In the genomic region with DNA sequence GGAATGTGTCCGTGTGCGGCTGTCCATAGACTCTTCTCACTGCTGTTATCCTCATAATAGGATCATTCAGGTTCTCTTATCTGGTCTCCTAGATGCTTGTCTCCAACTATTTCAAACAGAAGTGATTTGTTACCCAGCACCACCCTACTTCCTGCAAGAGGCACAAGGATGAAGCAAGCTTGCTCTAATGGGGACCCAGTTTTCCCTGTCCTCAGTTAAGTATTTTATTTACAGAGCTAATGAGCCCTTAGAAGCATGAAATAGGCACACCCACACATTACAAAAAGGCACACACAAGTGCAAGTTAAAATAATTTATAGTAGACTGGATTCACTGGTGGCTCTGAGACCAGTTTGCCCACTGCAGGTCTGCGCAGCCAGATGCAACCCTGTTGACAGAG, we compare ENCODE assay signal across 15 cellular contexts.
DNase-seq lines count a peak whose midpoint lies in the region; ATAC-seq and TF ChIP-seq lines count a peak whose summit lies in the region.
"Had no signal": no experiment of that assay in that cellular context is flagged by ENCODE, and none has a peak within 500 bp of the region (broad histone marks: within the 10 kb centered on the region; RNA-seq: fewer than 3 reads in every experiment).

No MANE protein-coding gene starts in this region.

- H3K27me3 Mint-ChIP-seq in mesothelial cell of epicardium (ENCODE audit: low read depth): peaks cover 17% of the 10 kb centered on the region
- H3K27me3 Mint-ChIP-seq: B cell had no signal

- no peaks in the 10 kb centered on the region for H3K9me3 Mint-ChIP-seq in mesothelial cell of epicardium
- H3K9me3 Mint-ChIP-seq: CD4-positive, alpha-beta T cell; T-helper 2 cell treated with Interferon-gamma antibody and Interleukin-4, amounts not matched to agents 5 μg/mL and 100 μg/mL, for 36 hours had no signal

- H3K4me3 Mint-ChIP-seq in mesothelial cell of epicardium: no peak overlapping the region
- H3K4me3 Mint-ChIP-seq: B cell; CD4-positive, alpha-beta T cell; T-helper 2 cell treated with Interferon-gamma antibody and Interleukin-4, amounts not matched to agents 5 μg/mL and 100 μg/mL, for 36 hours had no signal

- no peak for ATAC-seq in GM21528 (IDR thresholded peaks at IDR 0.05; ENCODE audit: low FRiP score, unreplicated experiment)

- no peak for TF ChIP-seq CTCF in mesothelial cell of epicardium (IDR thresholded peaks at IDR 0.05; ENCODE audit: unreplicated experiment)

- DNase-seq in DMS153 (lab: John Stamatoyannopoulos, UW) (peak; percentile 93), NCI-H1417 (lab: John Stamatoyannopoulos, UW) (peak; percentile 57 to 79 (median 70)), NCI-H748 (lab: John Stamatoyannopoulos, UW; ENCODE audit: unreplicated experiment) (peak; percentile 85), left kidney (ENCODE audit: low read depth, low spot score) (peak; percentile 55), SW 1271 (lab: John Stamatoyannopoulos, UW) (no peak), mesothelial cell of epicardium (ENCODE audit: low spot score in 2 of 2, unreplicated experiment in 2 of 2) (no peak)
- DNase-seq: CD4-positive, alpha-beta T cell; GF-D8; MV-4-11; NCI-H524; Peyer's patch; Right ventricle myocardium superior had no signal

- no peak overlapping the region for H3K27ac Mint-ChIP-seq in mesothelial cell of epicardium
- H3K27ac Mint-ChIP-seq: B cell; CD4-positive, alpha-beta T cell; T-helper 2 cell treated with Interferon-gamma antibody and Interleukin-4, amounts not matched to agents 5 μg/mL and 100 μg/mL, for 36 hours had no signal

- peaks cover 32% of the 10 kb centered on the region for H3K4me1 Mint-ChIP-seq in mesothelial cell of epicardium
- H3K4me1 Mint-ChIP-seq: B cell had no signal

- H3K36me3 Mint-ChIP-seq in mesothelial cell of epicardium: no peaks in the 10 kb centered on the region

Comparison
In these comparisons a context has a peak if more than half of its experiments do, and no peak if none do; other contexts are left out.
1. DNase-seq: peak in DMS153 (single experiment), NCI-H1417 (3 of 3), NCI-H748 (single experiment) and left kidney (single experiment); none in SW 1271 (0 of 2) and mesothelial cell of epicardium (0 of 2).